1 cellular context compared by ENCODE assay signal in genomic region chr7:27197137-27198042, GRCh38.
TF ChIP-seq lines count a peak whose summit lies in the region.

No MANE protein-coding gene starts in this region.

TF ChIP-seq in HCT116, 20 proteins besides CTCF, POLR2A, EP300 and RAD21 (continued from another document):
- TF ChIP-seq CEBPB (IDR thresholded peaks at IDR 0.05; ENCODE audit: low read depth) (no peak), EGR1 (IDR thresholded peaks at IDR 0.05; ENCODE audit: low read depth) (no peak), ELF1 (IDR thresholded peaks at IDR 0.05; ENCODE audit: borderline replicate concordance, low read depth) (no peak), POLR2AphosphoS5 (IDR thresholded peaks at IDR 0.05; ENCODE audit: low read depth, low read length) (no peak)
